1 cellular context compared by ENCODE assay signal in genomic region chr1:59186656-59187055, GRCh38.
TF ChIP-seq lines count a peak whose summit lies in the region.

No MANE protein-coding gene starts in this region.

TF ChIP-seq in SK-N-SH treated with all-trans-retinoic acid at 6 μM for 48 hours, 23 proteins besides CTCF, POLR2A, EP300 and RAD21 (continued from another document):
- TF ChIP-seq PATZ1 (CRISPR knock-in tag; IDR thresholded peaks at IDR 0.05; ENCODE audit: borderline replicate concordance) (no peak), ZNF8 (CRISPR knock-in tag; IDR thresholded peaks at IDR 0.05) (no peak), ZFP30 (CRISPR knock-in tag; IDR thresholded peaks at IDR 0.05) (no peak), POU6F1 (CRISPR knock-in tag; IDR thresholded peaks at IDR 0.05; ENCODE audit: borderline replicate concordance, low read depth) (no peak)
